ENCODE assay signal across 1 cellular context in genomic region chr3:58463181-58463941, GRCh38.
TF ChIP-seq lines count a peak whose summit lies in the region.

No MANE protein-coding gene starts in this region.

TF ChIP-seq in HepG2, 621 proteins besides CTCF, POLR2A, EP300 and RAD21 (continued from another document and continues in another):
- TF ChIP-seq BRF2 (CRISPR knock-in tag; IDR thresholded peaks at IDR 0.05): no peak
- no peak for TF ChIP-seq NR2F6 (IDR thresholded peaks at IDR 0.05)
- TF ChIP-seq NR2F6 (CRISPR knock-in tag; IDR thresholded peaks at IDR 0.05): peak; percentile 27; the same call in 1 of the 2 replicates
- TF ChIP-seq, protein P1, sequence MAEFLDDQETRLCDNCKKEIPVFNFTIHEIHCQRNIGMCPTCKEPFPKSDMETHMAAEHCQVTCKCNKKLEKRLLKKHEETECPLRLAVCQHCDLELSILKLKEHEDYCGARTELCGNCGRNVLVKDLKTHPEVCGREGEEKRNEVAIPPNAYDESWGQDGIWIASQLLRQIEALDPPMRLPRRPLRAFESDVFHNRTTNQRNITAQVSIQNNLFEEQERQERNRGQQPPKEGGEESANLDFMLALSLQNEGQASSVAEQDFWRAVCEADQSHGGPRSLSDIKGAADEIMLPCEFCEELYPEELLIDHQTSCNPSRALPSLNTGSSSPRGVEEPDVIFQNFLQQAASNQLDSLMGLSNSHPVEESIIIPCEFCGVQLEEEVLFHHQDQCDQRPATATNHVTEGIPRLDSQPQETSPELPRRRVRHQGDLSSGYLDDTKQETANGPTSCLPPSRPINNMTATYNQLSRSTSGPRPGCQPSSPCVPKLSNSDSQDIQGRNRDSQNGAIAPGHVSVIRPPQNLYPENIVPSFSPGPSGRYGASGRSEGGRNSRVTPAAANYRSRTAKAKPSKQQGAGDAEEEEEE (CRISPR knock-in tag; IDR thresholded peaks at IDR 0.05; ENCODE audit: borderline replicate concordance): no peak
- no peak for TF ChIP-seq ZBTB7B (CRISPR knock-in tag; IDR thresholded peaks at IDR 0.05)
- TF ChIP-seq UBTF (CRISPR knock-in tag; IDR thresholded peaks at IDR 0.05): no peak
- no peak for TF ChIP-seq ZNF296 (CRISPR knock-in tag; conservative IDR thresholded peaks at IDR 0.05)
- no peak for TF ChIP-seq ZSCAN25 (CRISPR knock-in tag; IDR thresholded peaks at IDR 0.05)
- TF ChIP-seq ETV6 (CRISPR knock-in tag; conservative IDR thresholded peaks at IDR 0.05): no peak
- no peak for TF ChIP-seq CREB3 (CRISPR knock-in tag; IDR thresholded peaks at IDR 0.05)
- TF ChIP-seq, protein P2, sequence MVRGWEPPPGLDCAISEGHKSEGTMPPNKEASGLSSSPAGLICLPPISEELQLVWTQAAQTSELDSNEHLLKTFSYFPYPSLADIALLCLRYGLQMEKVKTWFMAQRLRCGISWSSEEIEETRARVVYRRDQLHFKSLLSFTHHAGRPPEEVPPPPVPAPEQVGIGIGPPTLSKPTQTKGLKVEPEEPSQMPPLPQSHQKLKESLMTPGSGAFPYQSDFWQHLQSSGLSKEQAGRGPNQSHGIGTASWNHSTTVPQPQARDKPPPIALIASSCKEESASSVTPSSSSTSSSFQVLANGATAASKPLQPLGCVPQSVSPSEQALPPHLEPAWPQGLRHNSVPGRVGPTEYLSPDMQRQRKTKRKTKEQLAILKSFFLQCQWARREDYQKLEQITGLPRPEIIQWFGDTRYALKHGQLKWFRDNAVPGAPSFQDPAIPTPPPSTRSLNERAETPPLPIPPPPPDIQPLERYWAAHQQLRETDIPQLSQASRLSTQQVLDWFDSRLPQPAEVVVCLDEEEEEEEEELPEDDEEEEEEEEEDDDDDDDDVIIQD (CRISPR knock-in tag; IDR thresholded peaks at IDR 0.05; ENCODE audit: low read depth): no peak
- TF ChIP-seq SOX6 (IDR thresholded peaks at IDR 0.05): no peak
- TF ChIP-seq SOX6 (CRISPR knock-in tag; IDR thresholded peaks at IDR 0.05): peak; percentile 66; the same call in 1 of the 2 replicates
- no peak; the same call in 1 of the 2 replicates for TF ChIP-seq RXRB (CRISPR knock-in tag; IDR thresholded peaks at IDR 0.05; ENCODE audit: borderline replicate concordance)
- no peak for TF ChIP-seq KDM1A (CRISPR knock-in tag; IDR thresholded peaks at IDR 0.05)
- peak; percentile 41; the same call in 1 of the 2 replicates for TF ChIP-seq NCOR1 (IDR thresholded peaks at IDR 0.05; ENCODE audit: borderline replicate concordance, low read length)
- no peak for TF ChIP-seq ZNF17 (CRISPR knock-in tag; IDR thresholded peaks at IDR 0.05)
- TF ChIP-seq FOXA3 (CRISPR knock-in tag; IDR thresholded peaks at IDR 0.05): no peak; the same call in none of the 2 replicates
- TF ChIP-seq CBFB (CRISPR knock-in tag; IDR thresholded peaks at IDR 0.05): no peak
- no peak for TF ChIP-seq PCBP1 (IDR thresholded peaks at IDR 0.05; ENCODE audit: borderline replicate concordance, low read depth, low read length)
- TF ChIP-seq RFX5 (IDR thresholded peaks at IDR 0.05; ENCODE audit: low read depth, low read length): no peak
- no peak for TF ChIP-seq HNRNPLL (IDR thresholded peaks at IDR 0.05; ENCODE audit: low read depth, low read length, poor library complexity, severe bottlenecking)
- TF ChIP-seq THAP11 (CRISPR knock-in tag; IDR thresholded peaks at IDR 0.05): peak; percentile 30; the same call in 1 of the 2 replicates
- TF ChIP-seq JUNB (CRISPR knock-in tag; IDR thresholded peaks at IDR 0.05; ENCODE audit: borderline replicate concordance): no peak
- TF ChIP-seq KDM4B (CRISPR knock-in tag; IDR thresholded peaks at IDR 0.05): no peak
- no peak for TF ChIP-seq ZNF839 (CRISPR knock-in tag; IDR thresholded peaks at IDR 0.05; ENCODE audit: borderline replicate concordance)
- TF ChIP-seq DMAP1 (CRISPR knock-in tag; IDR thresholded peaks at IDR 0.05): no peak
- peak; percentile 96 for TF ChIP-seq XRCC5 (optimal IDR thresholded peaks at IDR 0.05; ENCODE audit: low read length)
- TF ChIP-seq DPF2 (CRISPR knock-in tag; IDR thresholded peaks at IDR 0.05; ENCODE audit: borderline replicate concordance, low read depth): no peak
- TF ChIP-seq NFATC3 (CRISPR knock-in tag; IDR thresholded peaks at IDR 0.05): no peak
- TF ChIP-seq ZNF446 (CRISPR knock-in tag; IDR thresholded peaks at IDR 0.05): no peak
- no peak for TF ChIP-seq ZNF207 (IDR thresholded peaks at IDR 0.05; ENCODE audit: borderline replicate concordance)
- TF ChIP-seq ZUFSP (CRISPR knock-in tag; IDR thresholded peaks at IDR 0.05; ENCODE audit: borderline replicate concordance): no peak
- TF ChIP-seq ZMYM3 (CRISPR knock-in tag; IDR thresholded peaks at IDR 0.05): 0 out of 2 replicates have a peak, but pooled peaks have one; percentile 23
- TF ChIP-seq ZBTB7A (CRISPR knock-in tag; IDR thresholded peaks at IDR 0.05): no peak
- no peak for TF ChIP-seq PLRG1 (conservative IDR thresholded peaks at IDR 0.05)
- TF ChIP-seq, protein P3, sequence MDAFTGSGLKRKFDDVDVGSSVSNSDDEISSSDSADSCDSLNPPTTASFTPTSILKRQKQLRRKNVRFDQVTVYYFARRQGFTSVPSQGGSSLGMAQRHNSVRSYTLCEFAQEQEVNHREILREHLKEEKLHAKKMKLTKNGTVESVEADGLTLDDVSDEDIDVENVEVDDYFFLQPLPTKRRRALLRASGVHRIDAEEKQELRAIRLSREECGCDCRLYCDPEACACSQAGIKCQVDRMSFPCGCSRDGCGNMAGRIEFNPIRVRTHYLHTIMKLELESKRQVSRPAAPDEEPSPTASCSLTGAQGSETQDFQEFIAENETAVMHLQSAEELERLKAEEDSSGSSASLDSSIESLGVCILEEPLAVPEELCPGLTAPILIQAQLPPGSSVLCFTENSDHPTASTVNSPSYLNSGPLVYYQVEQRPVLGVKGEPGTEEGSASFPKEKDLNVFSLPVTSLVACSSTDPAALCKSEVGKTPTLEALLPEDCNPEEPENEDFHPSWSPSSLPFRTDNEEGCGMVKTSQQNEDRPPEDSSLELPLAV (CRISPR knock-in tag; conservative IDR thresholded peaks at IDR 0.05; ENCODE audit: low read depth): no peak
- 0 out of 2 replicates have a peak, but pooled peaks have one; percentile 57 for TF ChIP-seq HIVEP1 (CRISPR knock-in tag; IDR thresholded peaks at IDR 0.05)
- no peak for TF ChIP-seq ZBTB33 (CRISPR knock-in tag; IDR thresholded peaks at IDR 0.05)
- TF ChIP-seq ELF1 (CRISPR knock-in tag; IDR thresholded peaks at IDR 0.05): 0 out of 2 replicates have a peak, but pooled peaks have one; percentile 17
- TF ChIP-seq ZNF430 (CRISPR knock-in tag; IDR thresholded peaks at IDR 0.05): peak; percentile 65; the same call in 1 of the 2 replicates
- peak; percentile 60; the same call in 1 of the 2 replicates for TF ChIP-seq ZNF652 (CRISPR knock-in tag; IDR thresholded peaks at IDR 0.05; ENCODE audit: borderline replicate concordance, low read depth)
- TF ChIP-seq NBN (conservative IDR thresholded peaks at IDR 0.05): no peak
- no peak for TF ChIP-seq NPAS2 (CRISPR knock-in tag; IDR thresholded peaks at IDR 0.05; ENCODE audit: borderline replicate concordance)
- TF ChIP-seq ZC3H13 (CRISPR knock-in tag; IDR thresholded peaks at IDR 0.05): no peak
- no peak for TF ChIP-seq ATF2 (CRISPR knock-in tag; IDR thresholded peaks at IDR 0.05)
- TF ChIP-seq KLF12 (CRISPR knock-in tag; IDR thresholded peaks at IDR 0.05; ENCODE audit: borderline replicate concordance): no peak
- no peak for TF ChIP-seq NRL (CRISPR knock-in tag; IDR thresholded peaks at IDR 0.05; ENCODE audit: borderline replicate concordance)
- TF ChIP-seq AKAP8 (CRISPR knock-in tag; IDR thresholded peaks at IDR 0.05): no peak
- TF ChIP-seq MATR3 (CRISPR knock-in tag; IDR thresholded peaks at IDR 0.05): no peak
- TF ChIP-seq, protein P4, sequence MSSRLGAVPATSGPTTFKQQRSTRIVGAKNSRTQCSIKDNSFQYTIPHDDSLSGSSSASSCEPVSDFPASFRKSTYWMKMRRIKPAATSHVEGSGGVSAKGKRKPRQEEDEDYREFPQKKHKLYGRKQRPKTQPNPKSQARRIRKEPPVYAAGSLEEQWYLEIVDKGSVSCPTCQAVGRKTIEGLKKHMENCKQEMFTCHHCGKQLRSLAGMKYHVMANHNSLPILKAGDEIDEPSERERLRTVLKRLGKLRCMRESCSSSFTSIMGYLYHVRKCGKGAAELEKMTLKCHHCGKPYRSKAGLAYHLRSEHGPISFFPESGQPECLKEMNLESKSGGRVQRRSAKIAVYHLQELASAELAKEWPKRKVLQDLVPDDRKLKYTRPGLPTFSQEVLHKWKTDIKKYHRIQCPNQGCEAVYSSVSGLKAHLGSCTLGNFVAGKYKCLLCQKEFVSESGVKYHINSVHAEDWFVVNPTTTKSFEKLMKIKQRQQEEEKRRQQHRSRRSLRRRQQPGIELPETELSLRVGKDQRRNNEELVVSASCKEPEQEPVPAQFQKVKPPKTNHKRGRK (CRISPR knock-in tag; IDR thresholded peaks at IDR 0.05): no peak
- TF ChIP-seq MEF2D (CRISPR knock-in tag; IDR thresholded peaks at IDR 0.05): no peak; the same call in 1 of the 2 replicates
- no peak for TF ChIP-seq BCL3 (CRISPR knock-in tag; IDR thresholded peaks at IDR 0.05)
- TF ChIP-seq ZNF224 (CRISPR knock-in tag; IDR thresholded peaks at IDR 0.05): no peak
